ENCODE assay signal across 27 cellular contexts in the genomic region with DNA sequence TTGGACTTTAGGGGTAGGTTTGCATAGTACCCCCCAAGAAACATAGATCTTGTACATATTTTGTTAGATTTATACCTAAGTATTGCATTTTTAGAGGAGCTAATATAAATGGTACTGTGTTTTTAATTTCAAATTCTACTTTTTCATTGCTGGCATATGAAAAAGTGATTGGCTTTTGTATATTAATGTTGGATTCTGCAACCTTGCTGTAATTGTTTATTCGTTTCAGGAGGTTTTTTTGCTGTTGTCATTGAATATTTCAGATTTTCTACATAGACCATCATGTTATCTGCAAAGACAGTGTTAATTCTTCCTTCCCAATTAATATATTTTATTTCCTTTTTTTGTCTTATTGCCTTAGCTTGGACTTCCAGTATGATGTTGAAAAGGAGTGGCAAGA. TPM values are rescaled to one million over a fixed set of nuclear protein-coding genes. Genes with fewer than 3 reads are reported as not detected.
"Had no signal": no experiment of that assay in that cellular context is flagged by ENCODE, and none has a peak within 500 bp of the region (broad histone marks: within the 10 kb centered on the region; RNA-seq: fewer than 3 reads in every experiment).

No MANE protein-coding gene starts in this region.

- H3K27me3 Mint-ChIP-seq: dendritic cell treated with granulocyte-macrophage colony-stimulating factor and Interleukin-4, amounts not matched to agents 40 ng/mL and 50 ng/mL, for 4 days; effector memory CD8-positive, alpha-beta T cell had no signal

- DNase-seq: cortex of kidney; effector CD8-positive, alpha-beta T cell; effector memory CD8-positive, alpha-beta T cell; endodermal cell; erythroblast; esophagus squamous epithelium; foreskin fibroblast; gastrocnemius medialis; glutamatergic neuron; head of caudate nucleus; heart right ventricle; hippocampal formation; left cardiac atrium; left lung; left ventricle myocardium superior; lower lobe of right lung; mesenchymal stem cell; midbrain; naive thymus-derived CD4-positive, alpha-beta T cell had no signal

- H3K27ac Mint-ChIP-seq: dendritic cell treated with granulocyte-macrophage colony-stimulating factor and Interleukin-4, amounts not matched to agents 40 ng/mL and 50 ng/mL, for 4 days; effector memory CD8-positive, alpha-beta T cell; endodermal cell; naive thymus-derived CD4-positive, alpha-beta T cell had no signal

- H3K27me3 ChIP-seq: esophagus squamous epithelium, gastrocnemius medialis, heart right ventricle, left lung had no signal

- ATAC-seq: effector memory CD8-positive, alpha-beta T cell; esophagus mucosa; gastrocnemius medialis; heart right ventricle; left cardiac atrium; left lung; left ventricle myocardium superior; lower lobe of right lung; naive thymus-derived CD4-positive, alpha-beta T cell had no signal

- H3K4me1 ChIP-seq: esophagus squamous epithelium, gastrocnemius medialis, left lung, lower lobe of right lung had no signal

- H3K36me3 ChIP-seq: esophagus squamous epithelium, gastrocnemius medialis, heart right ventricle, left lung, lower lobe of right lung had no signal

- H3K4me1 Mint-ChIP-seq: endodermal cell had no signal

- H3K9me3 Mint-ChIP-seq: dendritic cell treated with granulocyte-macrophage colony-stimulating factor and Interleukin-4, amounts not matched to agents 40 ng/mL and 50 ng/mL, for 4 days; effector memory CD8-positive, alpha-beta T cell; endodermal cell had no signal

- H3K27ac ChIP-seq: epithelial cell of prostate, esophagus squamous epithelium, gastrocnemius medialis, heart right ventricle, left lung, lower lobe of right lung had no signal

- H3K9me3 ChIP-seq: esophagus squamous epithelium, gastrocnemius medialis, left lung, lower lobe of right lung had no signal

- H3K4me3 ChIP-seq: esophagus squamous epithelium, gastrocnemius medialis, heart right ventricle, left lung, lower lobe of right lung had no signal

- H3K4me3 Mint-ChIP-seq: dendritic cell treated with granulocyte-macrophage colony-stimulating factor and Interleukin-4, amounts not matched to agents 40 ng/mL and 50 ng/mL, for 4 days; effector memory CD8-positive, alpha-beta T cell; endodermal cell; naive thymus-derived CD4-positive, alpha-beta T cell had no signal

- FAIRE-seq: endometrium, islet of Langerhans, keratinocyte had no signal

RNA-seq across cellular contexts. Expression of a gene that starts 23.0 kb away (rescaled TPM):
- total RNA-seq: gastrocnemius medialis, glomerular endothelial cell, lung microvascular endothelial cell had no signal
- polyA plus RNA-seq: naive thymus-derived CD4-positive, alpha-beta T cell had no signal
